8 cellular contexts compared by ENCODE assay signal in the genomic region with DNA sequence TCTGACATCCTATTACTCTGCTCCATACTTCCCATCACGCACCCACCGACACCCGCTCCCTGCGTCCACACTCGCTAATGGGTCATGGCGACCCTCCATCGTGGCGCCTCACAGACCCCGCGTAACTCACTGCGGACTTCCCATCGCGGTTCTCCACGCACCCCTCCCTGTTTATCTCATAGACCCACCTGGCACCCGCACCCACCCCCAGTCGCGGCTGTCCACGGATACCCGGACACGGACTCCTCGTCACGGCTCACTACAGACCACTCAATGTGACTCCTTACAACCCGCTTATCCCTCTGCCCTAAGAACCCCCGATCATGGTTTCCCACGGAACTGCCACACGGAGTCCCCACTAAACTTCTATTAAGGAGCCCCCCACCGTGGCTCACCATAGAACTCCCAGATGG. TPM values are rescaled to one million over a fixed set of nuclear protein-coding genes. Genes with fewer than 3 reads are reported as not detected.
DNase-seq lines count a peak whose midpoint lies in the region; ATAC-seq and TF ChIP-seq lines count a peak whose summit lies in the region.

No MANE protein-coding gene starts in this region.

- H3K23ac ChIP-seq in mesendoderm (ENCODE audit: low read length) = peak overlapping the region; percentile 35

- H3K56ac ChIP-seq in mesendoderm (ENCODE audit: low read length) = peak overlapping the region; percentile 90

- H3K4me1 ChIP-seq in CD4-positive, CD25-positive, alpha-beta regulatory T cell (ENCODE audit: control insufficient read depth, insufficient read depth, low read length, poor library complexity, severe bottlenecking) = peaks cover 18% of the 10 kb centered on the region
- H3K4me1 ChIP-seq in Karpas-422 (ENCODE audit: low read length) = peaks cover 17% of the 10 kb centered on the region
- H3K4me1 ChIP-seq in mesendoderm (ENCODE audit: control insufficient read depth, low read depth, low read length) = no peaks in the 10 kb centered on the region
- peaks cover 0 to 1% of the 10 kb centered on the region in 2 donors for H3K4me1 ChIP-seq in uterus

- no peaks in the 10 kb centered on the region for H3K27me3 ChIP-seq in CD4-positive, CD25-positive, alpha-beta regulatory T cell (ENCODE audit: control insufficient read depth, insufficient read depth, low read length)
- H3K27me3 ChIP-seq in Karpas-422 (ENCODE audit: low read length) (no peaks in the 10 kb centered on the region), mesendoderm (ENCODE audit: insufficient read depth, low read length, poor library complexity) (no peaks in the 10 kb centered on the region), uterus (no peaks in the 10 kb centered on the region)

- H2BK5ac ChIP-seq in mesendoderm (ENCODE audit: low read length) = no peak overlapping the region

- no peak overlapping the region for H3K4ac ChIP-seq in mesendoderm (ENCODE audit: low read depth, low read length)

- ATAC-seq in CD4-positive, CD25-positive, alpha-beta regulatory T cell (ENCODE audit: low read depth in 2 of 2) = no peak
- ATAC-seq in activated CD4-positive, CD25-positive, alpha-beta regulatory T cell treated with anti-CD3 and anti-CD28 coated beads, Interleukin-2, amount 50 U/mL, for 24 hours = no peak

- H3K27ac Mint-ChIP-seq in CD4-positive, CD25-positive, alpha-beta regulatory T cell = peak overlapping the region; percentile 99 to 100 (median 100)

- TF ChIP-seq POLR2A in uterus (IDR thresholded peaks at IDR 0.05) = no peak

- peaks cover 4% of the 10 kb centered on the region for H3K79me1 ChIP-seq in mesendoderm (ENCODE audit: low read length)

- peaks cover 39% of the 10 kb centered on the region for H3K36me3 Mint-ChIP-seq in CD4-positive, CD25-positive, alpha-beta regulatory T cell

- no peaks in the 10 kb centered on the region for H3K9me2 ChIP-seq in Karpas-422 (replicated peaks; ENCODE audit: insufficient read depth, low read length)

- H3K27ac ChIP-seq in CD4-positive, CD25-positive, alpha-beta regulatory T cell (ENCODE audit: insufficient read depth, low read length, poor library complexity, severe bottlenecking) = peak overlapping the region; percentile 96
- H3K27ac ChIP-seq in Karpas-422 (ENCODE audit: low read length) (peak overlapping the region; percentile 21), mesendoderm (ENCODE audit: low read depth, low read length) (no peak overlapping the region), uterus (peak overlapping the region; percentile 83 to 90)

- H3K9ac ChIP-seq in Karpas-422 (ENCODE audit: low read length) (peak overlapping the region; percentile 97), mesendoderm (ENCODE audit: low read length) (peak overlapping the region; percentile 80)

- H4K8ac ChIP-seq in mesendoderm (ENCODE audit: low read depth, low read length) = no peak overlapping the region

- 0 out of 2 replicates have a peak, but pooled peaks cover 7% of the 10 kb centered on the region for H4K20me1 ChIP-seq in Karpas-422 (ENCODE audit: insufficient read depth, low read depth, low read length)

- H3K9me3 Mint-ChIP-seq in CD4-positive, CD25-positive, alpha-beta regulatory T cell = no peaks in the 10 kb centered on the region

- peaks cover 21% of the 10 kb centered on the region for H3K79me2 ChIP-seq in Karpas-422 (ENCODE audit: low read length)
- H3K79me2 ChIP-seq in mesendoderm (ENCODE audit: control insufficient read depth, insufficient read depth, low read length) = peaks cover 2% of the 10 kb centered on the region

- peak overlapping the region; percentile 2 for H3K18ac ChIP-seq in mesendoderm (ENCODE audit: low read length)

- H2AK5ac ChIP-seq in mesendoderm (ENCODE audit: low read length) = no peak overlapping the region

- peak overlapping the region; percentile 15; the same call in 1 of the 2 replicates for H2AFZ ChIP-seq in Karpas-422 (ENCODE audit: low read length)

- peaks cover 28% of the 10 kb centered on the region for H3K36me3 ChIP-seq in CD4-positive, CD25-positive, alpha-beta regulatory T cell (ENCODE audit: control insufficient read depth, insufficient read depth, low read length)
- H3K36me3 ChIP-seq in Karpas-422 (ENCODE audit: insufficient read depth, low read length) (0 out of 2 replicates have a peak, but pooled peaks cover 10% of the 10 kb centered on the region), mesendoderm (ENCODE audit: control insufficient read depth, insufficient read depth, low read length) (peaks cover 7% of the 10 kb centered on the region), uterus (no peaks in the 10 kb centered on the region)

- no peak overlapping the region for H2BK120ac ChIP-seq in mesendoderm (ENCODE audit: low read depth, low read length)

- peak overlapping the region; percentile 93 for H3K4me3 ChIP-seq in CD4-positive, CD25-positive, alpha-beta regulatory T cell (ENCODE audit: low read depth, low read length)
- peak overlapping the region; percentile 100 for H3K4me3 ChIP-seq in Karpas-422 (ENCODE audit: low read length)
- peak overlapping the region; percentile 94 for H3K4me3 ChIP-seq in choroid plexus epithelial cell (ENCODE audit: low read depth, low read length)
- H3K4me3 ChIP-seq in mesendoderm (ENCODE audit: low read length) = peak overlapping the region; percentile 86
- peak overlapping the region; percentile 72 to 75 for H3K4me3 ChIP-seq in uterus

- no CpG with 5 or more reads among the region's 27 CpGs for WGBS in mesendoderm (ENCODE audit: extremely low coverage, insufficient coverage, low lambda C conversion rate)

- intact Hi-C loops in uterus (cut with DNase I; ENCODE audit: low total_unique reads) = no loop called here

- H3K27me3 Mint-ChIP-seq in CD4-positive, CD25-positive, alpha-beta regulatory T cell = no peaks in the 10 kb centered on the region

- no peaks in the 10 kb centered on the region for H3K9me3 ChIP-seq in CD4-positive, CD25-positive, alpha-beta regulatory T cell (ENCODE audit: control insufficient read depth in 2 of 2, low read length in 2 of 2)
- H3K9me3 ChIP-seq in Karpas-422 (ENCODE audit: low read length) = no peaks in the 10 kb centered on the region
- no peaks in the 10 kb centered on the region for H3K9me3 ChIP-seq in uterus

- no peak overlapping the region for H4K5ac ChIP-seq in mesendoderm (ENCODE audit: low read length)

- no peak overlapping the region for H2BK15ac ChIP-seq in mesendoderm (replicated peaks; ENCODE audit: low read depth)

- TF ChIP-seq CTCF in choroid plexus epithelial cell (conservative IDR thresholded peaks at IDR 0.05; ENCODE audit: low read depth, low read length) (no peak), uterus (IDR thresholded peaks at IDR 0.05) (no peak)

- peaks cover 0 to 47% (median 18%) of the 10 kb centered on the region in 4 donors for H3K4me1 Mint-ChIP-seq in CD4-positive, CD25-positive, alpha-beta regulatory T cell

- DNase-seq in CD4-positive, CD25-positive, alpha-beta regulatory T cell = no peak
- peak; percentile 62 for DNase-seq in Karpas-422
- no peak for DNase-seq in choroid plexus epithelial cell (ENCODE audit: low read depth)
- no peak for DNase-seq in mesendoderm
- peak in 1 of 2 donors; percentile 43 for DNase-seq in uterus
- no peak for DNase-seq in stimulated activated CD8-positive, alpha-beta memory T cell treated with anti-CD3 and anti-CD28 coated beads, Interleukin-4, amount 100 ng/mL, for 48 hours
- DNase-seq in H4 (ENCODE audit: low spot score) = no peak

- peak overlapping the region; percentile 94 to 100 (median 98) for H3K4me3 Mint-ChIP-seq in CD4-positive, CD25-positive, alpha-beta regulatory T cell

- peak overlapping the region; percentile 88 for H3K4me2 ChIP-seq in Karpas-422 (ENCODE audit: low read depth, low read length, poor library complexity, severe bottlenecking)
- peak overlapping the region; percentile 65 for H3K4me2 ChIP-seq in mesendoderm (ENCODE audit: low read length)

RNA-seq across cellular contexts. Expression of a gene that starts 0.5 kb away (rescaled TPM):
- total RNA-seq in CD4-positive, CD25-positive, alpha-beta regulatory T cell = 141 TPM
- 10 to 100 TPM; 52.9 to 67.9 (median 62.8) TPM for polyA plus RNA-seq in CD4-positive, CD25-positive, alpha-beta regulatory T cell
- total RNA-seq in Karpas-422 (2014; rRNA removed; shearing (Covaris generic); ENCODE audit: low replicate concordance) = 43.0 and 105 TPM in 2 replicates
- 45.7 TPM for polyA plus RNA-seq in mesendoderm (2013, experiment 1 of 2)
- polyA plus RNA-seq in mesendoderm (2013, experiment 2 of 2) = 46.0 TPM
- 10 to 100 TPM; 54.1 to 85.1 (median 70.4) TPM for total RNA-seq in uterus
- 22.7 and 25.3 TPM in 2 replicates for total RNA-seq in H4 (2014; rRNA removed; shearing (Covaris generic))

RNA-seq across cellular contexts. Expression of a gene that starts 5.7 kb away (rescaled TPM):
- total RNA-seq in CD4-positive, CD25-positive, alpha-beta regulatory T cell = 94.4 TPM
- polyA plus RNA-seq in CD4-positive, CD25-positive, alpha-beta regulatory T cell = 10 to 100 TPM; 25.2 to 28.8 (median 28.1) TPM
- 33.0 and 85.4 TPM in 2 replicates for total RNA-seq in Karpas-422 (2014; rRNA removed; shearing (Covaris generic); ENCODE audit: low replicate concordance)
- polyA plus RNA-seq in mesendoderm (2013, experiment 1 of 2) = 30.1 TPM
- 29.6 TPM for polyA plus RNA-seq in mesendoderm (2013, experiment 2 of 2)
- total RNA-seq in uterus = 10 to 100 TPM; 20.3 to 82.2 (median 52.7) TPM
- 28.4 and 36.2 TPM in 2 replicates for total RNA-seq in H4 (2014; rRNA removed; shearing (Covaris generic))

RNA-seq across cellular contexts. Expression of a gene that starts 20.7 kb away (rescaled TPM):
- total RNA-seq in CD4-positive, CD25-positive, alpha-beta regulatory T cell = 0.35 TPM
- polyA plus RNA-seq in CD4-positive, CD25-positive, alpha-beta regulatory T cell = under 1 TPM in 1 of 4 donors, not detected in 3; 0.27 TPM
- 0.34 TPM in 1 of 2 replicates, not detected in the other for total RNA-seq in Karpas-422 (2014; rRNA removed; shearing (Covaris generic); ENCODE audit: low replicate concordance)
- 0.20 TPM for polyA plus RNA-seq in mesendoderm (2013, experiment 1 of 2)
- polyA plus RNA-seq in mesendoderm (2013, experiment 2 of 2) = 0.07 TPM
- total RNA-seq in uterus = 1 to 10 TPM in 1 of 4 donors, under 1 TPM in 1, not detected in 2; 0.95 to 1.1 TPM
- 1.0 TPM in 1 of 2 replicates, not detected in the other for total RNA-seq in H4 (2014; rRNA removed; shearing (Covaris generic))
